1 cellular context compared by ENCODE assay signal in the genomic region with DNA sequence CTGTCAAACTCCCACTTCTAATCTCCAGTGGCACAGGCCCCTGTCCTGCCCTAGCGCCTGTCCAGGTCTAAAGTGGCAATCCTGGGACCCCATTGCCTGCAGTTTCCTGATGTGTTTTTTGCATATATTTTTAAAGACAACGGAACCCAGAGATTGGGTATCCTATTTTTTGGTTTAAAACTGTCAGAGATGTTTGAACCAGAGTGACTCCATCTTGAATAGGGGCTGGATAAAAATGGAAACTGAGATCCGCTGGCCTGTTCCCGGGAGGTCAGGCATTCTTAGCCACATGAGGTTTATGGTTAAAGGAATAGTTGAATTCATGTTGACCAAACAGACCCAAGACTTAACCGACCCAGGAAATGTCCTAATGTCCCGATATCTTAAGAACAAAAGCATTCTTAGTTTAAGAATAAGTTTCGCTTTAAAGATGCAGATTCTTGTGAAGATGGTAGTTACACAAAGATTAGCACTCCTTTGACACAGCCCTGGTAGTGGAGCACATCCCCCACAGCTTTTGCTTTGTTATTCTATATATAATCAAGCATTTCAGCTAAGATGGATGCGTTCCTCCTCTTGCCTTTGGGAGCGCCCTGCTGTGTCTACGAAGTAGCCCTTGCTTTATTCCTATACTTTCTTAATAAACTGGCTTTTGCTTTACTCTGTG.
TF ChIP-seq lines count a peak whose summit lies in the region.

No MANE protein-coding gene starts in this region.

TF ChIP-seq in WTC11, 78 proteins besides CTCF, POLR2A, EP300 and RAD21 (continued from another document):
- TF ChIP-seq TCF7 (CRISPR knock-in tag; IDR thresholded peaks at IDR 0.05; ENCODE audit: low read depth) (no peak), IRF2 (CRISPR knock-in tag; IDR thresholded peaks at IDR 0.05; ENCODE audit: borderline replicate concordance, low read depth) (no peak), ZNF416 (CRISPR knock-in tag; IDR thresholded peaks at IDR 0.05) (no peak)
- TF ChIP-seq, protein P1, sequence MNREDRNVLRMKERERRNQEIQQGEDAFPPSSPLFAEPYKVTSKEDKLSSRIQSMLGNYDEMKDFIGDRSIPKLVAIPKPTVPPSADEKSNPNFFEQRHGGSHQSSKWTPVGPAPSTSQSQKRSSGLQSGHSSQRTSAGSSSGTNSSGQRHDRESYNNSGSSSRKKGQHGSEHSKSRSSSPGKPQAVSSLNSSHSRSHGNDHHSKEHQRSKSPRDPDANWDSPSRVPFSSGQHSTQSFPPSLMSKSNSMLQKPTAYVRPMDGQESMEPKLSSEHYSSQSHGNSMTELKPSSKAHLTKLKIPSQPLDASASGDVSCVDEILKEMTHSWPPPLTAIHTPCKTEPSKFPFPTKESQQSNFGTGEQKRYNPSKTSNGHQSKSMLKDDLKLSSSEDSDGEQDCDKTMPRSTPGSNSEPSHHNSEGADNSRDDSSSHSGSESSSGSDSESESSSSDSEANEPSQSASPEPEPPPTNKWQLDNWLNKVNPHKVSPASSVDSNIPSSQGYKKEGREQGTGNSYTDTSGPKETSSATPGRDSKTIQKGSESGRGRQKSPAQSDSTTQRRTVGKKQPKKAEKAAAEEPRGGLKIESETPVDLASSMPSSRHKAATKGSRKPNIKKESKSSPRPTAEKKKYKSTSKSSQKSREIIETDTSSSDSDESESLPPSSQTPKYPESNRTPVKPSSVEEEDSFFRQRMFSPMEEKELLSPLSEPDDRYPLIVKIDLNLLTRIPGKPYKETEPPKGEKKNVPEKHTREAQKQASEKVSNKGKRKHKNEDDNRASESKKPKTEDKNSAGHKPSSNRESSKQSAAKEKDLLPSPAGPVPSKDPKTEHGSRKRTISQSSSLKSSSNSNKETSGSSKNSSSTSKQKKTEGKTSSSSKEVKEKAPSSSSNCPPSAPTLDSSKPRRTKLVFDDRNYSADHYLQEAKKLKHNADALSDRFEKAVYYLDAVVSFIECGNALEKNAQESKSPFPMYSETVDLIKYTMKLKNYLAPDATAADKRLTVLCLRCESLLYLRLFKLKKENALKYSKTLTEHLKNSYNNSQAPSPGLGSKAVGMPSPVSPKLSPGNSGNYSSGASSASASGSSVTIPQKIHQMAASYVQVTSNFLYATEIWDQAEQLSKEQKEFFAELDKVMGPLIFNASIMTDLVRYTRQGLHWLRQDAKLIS (CRISPR knock-in tag; IDR thresholded peaks at IDR 0.05; ENCODE audit: borderline replicate concordance), result no peak
- TF ChIP-seq, protein P2, sequence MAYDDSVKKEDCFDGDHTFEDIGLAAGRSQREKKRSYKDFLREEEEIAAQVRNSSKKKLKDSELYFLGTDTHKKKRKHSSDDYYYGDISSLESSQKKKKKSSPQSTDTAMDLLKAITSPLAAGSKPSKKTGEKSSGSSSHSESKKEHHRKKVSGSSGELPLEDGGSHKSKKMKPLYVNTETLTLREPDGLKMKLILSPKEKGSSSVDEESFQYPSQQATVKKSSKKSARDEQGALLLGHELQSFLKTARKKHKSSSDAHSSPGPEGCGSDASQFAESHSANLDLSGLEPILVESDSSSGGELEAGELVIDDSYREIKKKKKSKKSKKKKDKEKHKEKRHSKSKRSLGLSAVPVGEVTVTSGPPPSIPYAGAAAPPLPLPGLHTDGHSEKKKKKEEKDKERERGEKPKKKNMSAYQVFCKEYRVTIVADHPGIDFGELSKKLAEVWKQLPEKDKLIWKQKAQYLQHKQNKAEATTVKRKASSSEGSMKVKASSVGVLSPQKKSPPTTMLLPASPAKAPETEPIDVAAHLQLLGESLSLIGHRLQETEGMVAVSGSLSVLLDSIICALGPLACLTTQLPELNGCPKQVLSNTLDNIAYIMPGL (CRISPR knock-in tag; IDR thresholded peaks at IDR 0.05), result no peak
- TF ChIP-seq, protein P3, sequence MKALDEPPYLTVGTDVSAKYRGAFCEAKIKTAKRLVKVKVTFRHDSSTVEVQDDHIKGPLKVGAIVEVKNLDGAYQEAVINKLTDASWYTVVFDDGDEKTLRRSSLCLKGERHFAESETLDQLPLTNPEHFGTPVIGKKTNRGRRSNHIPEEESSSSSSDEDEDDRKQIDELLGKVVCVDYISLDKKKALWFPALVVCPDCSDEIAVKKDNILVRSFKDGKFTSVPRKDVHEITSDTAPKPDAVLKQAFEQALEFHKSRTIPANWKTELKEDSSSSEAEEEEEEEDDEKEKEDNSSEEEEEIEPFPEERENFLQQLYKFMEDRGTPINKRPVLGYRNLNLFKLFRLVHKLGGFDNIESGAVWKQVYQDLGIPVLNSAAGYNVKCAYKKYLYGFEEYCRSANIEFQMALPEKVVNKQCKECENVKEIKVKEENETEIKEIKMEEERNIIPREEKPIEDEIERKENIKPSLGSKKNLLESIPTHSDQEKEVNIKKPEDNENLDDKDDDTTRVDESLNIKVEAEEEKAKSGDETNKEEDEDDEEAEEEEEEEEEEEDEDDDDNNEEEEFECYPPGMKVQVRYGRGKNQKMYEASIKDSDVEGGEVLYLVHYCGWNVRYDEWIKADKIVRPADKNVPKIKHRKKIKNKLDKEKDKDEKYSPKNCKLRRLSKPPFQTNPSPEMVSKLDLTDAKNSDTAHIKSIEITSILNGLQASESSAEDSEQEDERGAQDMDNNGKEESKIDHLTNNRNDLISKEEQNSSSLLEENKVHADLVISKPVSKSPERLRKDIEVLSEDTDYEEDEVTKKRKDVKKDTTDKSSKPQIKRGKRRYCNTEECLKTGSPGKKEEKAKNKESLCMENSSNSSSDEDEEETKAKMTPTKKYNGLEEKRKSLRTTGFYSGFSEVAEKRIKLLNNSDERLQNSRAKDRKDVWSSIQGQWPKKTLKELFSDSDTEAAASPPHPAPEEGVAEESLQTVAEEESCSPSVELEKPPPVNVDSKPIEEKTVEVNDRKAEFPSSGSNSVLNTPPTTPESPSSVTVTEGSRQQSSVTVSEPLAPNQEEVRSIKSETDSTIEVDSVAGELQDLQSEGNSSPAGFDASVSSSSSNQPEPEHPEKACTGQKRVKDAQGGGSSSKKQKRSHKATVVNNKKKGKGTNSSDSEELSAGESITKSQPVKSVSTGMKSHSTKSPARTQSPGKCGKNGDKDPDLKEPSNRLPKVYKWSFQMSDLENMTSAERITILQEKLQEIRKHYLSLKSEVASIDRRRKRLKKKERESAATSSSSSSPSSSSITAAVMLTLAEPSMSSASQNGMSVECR (CRISPR knock-in tag; IDR thresholded peaks at IDR 0.05; ENCODE audit: borderline replicate concordance), result no peak
- TF ChIP-seq, protein P4, sequence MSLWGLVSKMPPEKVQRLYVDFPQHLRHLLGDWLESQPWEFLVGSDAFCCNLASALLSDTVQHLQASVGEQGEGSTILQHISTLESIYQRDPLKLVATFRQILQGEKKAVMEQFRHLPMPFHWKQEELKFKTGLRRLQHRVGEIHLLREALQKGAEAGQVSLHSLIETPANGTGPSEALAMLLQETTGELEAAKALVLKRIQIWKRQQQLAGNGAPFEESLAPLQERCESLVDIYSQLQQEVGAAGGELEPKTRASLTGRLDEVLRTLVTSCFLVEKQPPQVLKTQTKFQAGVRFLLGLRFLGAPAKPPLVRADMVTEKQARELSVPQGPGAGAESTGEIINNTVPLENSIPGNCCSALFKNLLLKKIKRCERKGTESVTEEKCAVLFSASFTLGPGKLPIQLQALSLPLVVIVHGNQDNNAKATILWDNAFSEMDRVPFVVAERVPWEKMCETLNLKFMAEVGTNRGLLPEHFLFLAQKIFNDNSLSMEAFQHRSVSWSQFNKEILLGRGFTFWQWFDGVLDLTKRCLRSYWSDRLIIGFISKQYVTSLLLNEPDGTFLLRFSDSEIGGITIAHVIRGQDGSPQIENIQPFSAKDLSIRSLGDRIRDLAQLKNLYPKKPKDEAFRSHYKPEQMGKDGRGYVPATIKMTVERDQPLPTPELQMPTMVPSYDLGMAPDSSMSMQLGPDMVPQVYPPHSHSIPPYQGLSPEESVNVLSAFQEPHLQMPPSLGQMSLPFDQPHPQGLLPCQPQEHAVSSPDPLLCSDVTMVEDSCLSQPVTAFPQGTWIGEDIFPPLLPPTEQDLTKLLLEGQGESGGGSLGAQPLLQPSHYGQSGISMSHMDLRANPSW (CRISPR knock-in tag; conservative IDR thresholded peaks at IDR 0.05; ENCODE audit: low read depth), result no peak
